Comparison of ENCODE assay signal across 1 cellular context in the genomic region with DNA sequence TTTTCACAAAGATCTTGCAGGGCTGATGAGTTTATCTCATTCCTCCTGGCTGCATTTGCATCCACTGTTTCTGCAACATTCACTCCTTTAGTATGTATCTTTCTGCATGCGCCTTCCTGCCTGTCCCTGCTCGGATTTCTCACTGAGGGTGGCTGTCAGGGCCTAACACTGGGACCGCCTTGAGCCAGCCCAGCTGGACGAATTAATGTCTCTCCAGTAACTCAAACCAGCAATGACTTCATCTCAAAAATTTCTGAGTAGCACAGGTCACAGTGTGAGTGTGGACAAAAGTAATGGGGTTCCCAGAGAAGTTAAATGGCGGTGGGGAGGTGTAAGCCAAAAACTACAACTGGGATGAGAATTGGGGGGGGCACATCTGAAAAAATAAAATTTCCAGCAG.
TF ChIP-seq lines count a peak whose summit lies in the region.

No MANE protein-coding gene starts in this region.

TF ChIP-seq in GM23338, 12 proteins besides CTCF, POLR2A, EP300 and RAD21 (continued from another document):
- TF ChIP-seq, protein P1, sequence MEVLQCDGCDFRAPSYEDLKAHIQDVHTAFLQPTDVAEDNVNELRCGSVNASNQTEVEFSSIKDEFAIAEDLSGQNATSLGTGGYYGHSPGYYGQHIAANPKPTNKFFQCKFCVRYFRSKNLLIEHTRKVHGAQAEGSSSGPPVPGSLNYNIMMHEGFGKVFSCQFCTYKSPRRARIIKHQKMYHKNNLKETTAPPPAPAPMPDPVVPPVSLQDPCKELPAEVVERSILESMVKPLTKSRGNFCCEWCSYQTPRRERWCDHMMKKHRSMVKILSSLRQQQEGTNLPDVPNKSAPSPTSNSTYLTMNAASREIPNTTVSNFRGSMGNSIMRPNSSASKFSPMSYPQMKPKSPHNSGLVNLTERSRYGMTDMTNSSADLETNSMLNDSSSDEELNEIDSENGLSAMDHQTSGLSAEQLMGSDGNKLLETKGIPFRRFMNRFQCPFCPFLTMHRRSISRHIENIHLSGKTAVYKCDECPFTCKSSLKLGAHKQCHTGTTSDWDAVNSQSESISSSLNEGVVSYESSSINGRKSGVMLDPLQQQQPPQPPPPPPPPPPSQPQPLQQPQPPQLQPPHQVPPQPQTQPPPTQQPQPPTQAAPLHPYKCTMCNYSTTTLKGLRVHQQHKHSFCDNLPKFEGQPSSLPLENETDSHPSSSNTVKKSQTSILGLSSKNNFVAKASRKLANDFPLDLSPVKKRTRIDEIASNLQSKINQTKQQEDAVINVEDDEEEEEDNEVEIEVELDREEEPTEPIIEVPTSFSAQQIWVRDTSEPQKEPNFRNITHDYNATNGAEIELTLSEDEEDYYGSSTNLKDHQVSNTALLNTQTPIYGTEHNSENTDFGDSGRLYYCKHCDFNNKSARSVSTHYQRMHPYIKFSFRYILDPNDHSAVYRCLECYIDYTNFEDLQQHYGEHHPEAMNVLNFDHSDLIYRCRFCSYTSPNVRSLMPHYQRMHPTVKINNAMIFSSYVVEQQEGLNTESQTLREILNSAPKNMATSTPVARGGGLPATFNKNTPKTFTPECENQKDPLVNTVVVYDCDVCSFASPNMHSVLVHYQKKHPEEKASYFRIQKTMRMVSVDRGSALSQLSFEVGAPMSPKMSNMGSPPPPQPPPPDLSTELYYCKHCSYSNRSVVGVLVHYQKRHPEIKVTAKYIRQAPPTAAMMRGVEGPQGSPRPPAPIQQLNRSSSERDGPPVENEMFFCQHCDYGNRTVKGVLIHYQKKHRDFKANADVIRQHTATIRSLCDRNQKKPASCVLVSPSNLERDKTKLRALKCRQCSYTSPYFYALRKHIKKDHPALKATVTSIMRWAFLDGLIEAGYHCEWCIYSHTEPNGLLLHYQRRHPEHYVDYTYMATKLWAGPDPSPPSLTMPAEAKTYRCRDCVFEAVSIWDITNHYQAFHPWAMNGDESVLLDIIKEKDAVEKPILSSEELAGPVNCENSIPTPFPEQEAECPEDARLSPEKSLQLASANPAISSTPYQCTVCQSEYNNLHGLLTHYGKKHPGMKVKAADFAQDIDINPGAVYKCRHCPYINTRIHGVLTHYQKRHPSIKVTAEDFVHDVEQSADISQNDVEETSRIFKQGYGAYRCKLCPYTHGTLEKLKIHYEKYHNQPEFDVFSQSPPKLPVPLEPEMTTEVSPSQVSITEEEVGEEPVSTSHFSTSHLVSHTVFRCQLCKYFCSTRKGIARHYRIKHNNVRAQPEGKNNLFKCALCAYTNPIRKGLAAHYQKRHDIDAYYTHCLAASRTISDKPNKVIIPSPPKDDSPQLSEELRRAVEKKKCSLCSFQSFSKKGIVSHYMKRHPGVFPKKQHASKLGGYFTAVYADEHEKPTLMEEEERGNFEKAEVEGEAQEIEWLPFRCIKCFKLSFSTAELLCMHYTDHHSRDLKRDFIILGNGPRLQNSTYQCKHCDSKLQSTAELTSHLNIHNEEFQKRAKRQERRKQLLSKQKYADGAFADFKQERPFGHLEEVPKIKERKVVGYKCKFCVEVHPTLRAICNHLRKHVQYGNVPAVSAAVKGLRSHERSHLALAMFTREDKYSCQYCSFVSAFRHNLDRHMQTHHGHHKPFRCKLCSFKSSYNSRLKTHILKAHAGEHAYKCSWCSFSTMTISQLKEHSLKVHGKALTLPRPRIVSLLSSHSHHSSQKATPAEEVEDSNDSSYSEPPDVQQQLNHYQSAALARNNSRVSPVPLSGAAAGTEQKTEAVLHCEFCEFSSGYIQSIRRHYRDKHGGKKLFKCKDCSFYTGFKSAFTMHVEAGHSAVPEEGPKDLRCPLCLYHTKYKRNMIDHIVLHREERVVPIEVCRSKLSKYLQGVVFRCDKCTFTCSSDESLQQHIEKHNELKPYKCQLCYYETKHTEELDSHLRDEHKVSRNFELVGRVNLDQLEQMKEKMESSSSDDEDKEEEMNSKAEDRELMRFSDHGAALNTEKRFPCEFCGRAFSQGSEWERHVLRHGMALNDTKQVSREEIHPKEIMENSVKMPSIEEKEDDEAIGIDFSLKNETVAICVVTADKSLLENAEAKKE (CRISPR knock-in tag; IDR thresholded peaks at IDR 0.05) = no peak
